ENCODE assay signal across 25 cellular contexts in genomic region chr20:22740829-22741228, GRCh38.
"Had no signal": no experiment of that assay in that cellular context is flagged by ENCODE, and none has a peak within 500 bp of the region (broad histone marks: within the 10 kb centered on the region; RNA-seq: fewer than 3 reads in every experiment).

No MANE protein-coding gene starts in this region.

- H3K4me1 ChIP-seq: left lung, lower lobe of right lung, pancreas, prostate gland, spleen, suprapubic skin, tibial nerve, upper lobe of left lung had no signal

- FAIRE-seq: pancreas, small intestine had no signal

- ATAC-seq: left colon; left lung; lower lobe of right lung; naive thymus-derived CD8-positive, alpha-beta T cell; pancreas; right cardiac atrium; stimulated activated effector memory CD8-positive, alpha-beta T cell treated with anti-CD3 and anti-CD28 coated beads, Interleukin-12 subunit alpha, Interleukin-12 subunit beta, amount 100 ng/mL, for 72 hours had no signal

- H3K4me3 ChIP-seq: hepatocyte, left lung, lower lobe of right lung, pancreas, prostate gland, sigmoid colon, spleen, suprapubic skin, tibial nerve, upper lobe of left lung, vagina had no signal

- H3K4me2 ChIP-seq: hepatocyte had no signal

- DNase-seq: islet precursor cell; kidney glomerular epithelial cell; left colon; left lung; lower lobe of right lung; mammary epithelial cell; mesenchymal stem cell; naive thymus-derived CD8-positive, alpha-beta T cell; nucleus accumbens; pancreas; posterior cingulate gyrus; retina; right cardiac atrium; sigmoid colon; small intestine; spleen; stimulated activated CD4-positive, alpha-beta T cell treated with anti-CD3 and anti-CD28 coated beads, Interleukin-4, amount 100 ng/mL, for 24 hours; stimulated activated naive CD4-positive, alpha-beta T cell; upper lobe of left lung had no signal

- H3K27ac ChIP-seq: hepatocyte, left lung, lower lobe of right lung, pancreas, prostate gland, sigmoid colon, spleen, suprapubic skin, tibial nerve, upper lobe of left lung, vagina had no signal

- H3K9me3 ChIP-seq: lower lobe of right lung, pancreas, prostate gland, sigmoid colon, suprapubic skin, upper lobe of left lung, vagina had no signal
